ENCODE assay signal across 8 cellular contexts in the genomic region with DNA sequence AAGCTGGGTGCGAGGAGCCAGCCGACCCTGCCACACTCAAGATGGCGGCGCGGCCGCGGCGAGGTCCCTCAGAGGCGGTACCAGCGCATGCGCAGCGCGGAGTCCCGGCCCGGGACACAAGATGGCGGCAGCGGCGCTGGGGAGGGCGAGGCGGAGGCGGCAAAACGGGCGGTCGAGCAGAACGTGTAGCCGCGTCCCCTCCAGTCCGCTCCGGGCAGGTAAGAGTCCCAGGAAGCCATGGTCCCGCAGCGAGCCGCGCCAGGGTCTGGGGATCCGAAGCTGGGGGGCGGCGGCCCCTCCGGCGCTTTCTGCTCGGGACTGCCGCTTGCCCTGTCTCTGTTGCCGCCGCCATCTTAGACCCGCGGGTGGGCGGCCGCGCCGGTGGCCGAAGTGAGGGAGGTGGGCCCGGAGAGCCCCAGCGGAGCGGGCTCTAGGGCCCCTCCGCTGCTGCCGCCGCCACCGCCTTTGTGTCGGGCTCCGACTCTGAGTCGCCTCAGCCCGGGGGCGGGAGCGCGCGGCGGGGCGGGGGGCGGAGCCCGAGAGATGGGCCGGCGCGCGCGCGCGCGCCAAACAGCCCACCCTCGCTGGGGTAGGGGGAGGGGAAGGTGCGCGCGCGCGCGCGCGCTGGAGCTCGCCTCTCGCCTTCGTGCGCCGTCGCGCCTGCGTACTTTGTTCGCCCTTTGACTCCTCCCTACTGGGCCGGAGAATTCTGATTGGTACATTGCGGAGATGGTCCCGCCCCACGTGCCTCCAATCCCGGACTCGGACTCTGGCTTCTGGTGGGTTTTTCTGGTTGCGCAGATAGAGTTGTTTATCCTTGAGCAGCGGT. TPM values are rescaled to one million over a fixed set of nuclear protein-coding genes. Genes with fewer than 3 reads are reported as not detected.
DNase-seq lines count a peak whose midpoint lies in the region; ATAC-seq, FAIRE-seq and TF ChIP-seq lines count a peak whose summit lies in the region.

A gene (plus strand): TSS at position 97 of the 829 bp plus-strand sequence. CDS start 4,317 bp downstream, outside the sequence.

- DNase-seq in NCI-H1930 (lab: John Stamatoyannopoulos, UW) (peak; percentile 98 to 99), anterior cingulate cortex (lab: John Stamatoyannopoulos, UW) (peak; percentile 74 to 98 (median 96)), left ventricle myocardium superior (peak; percentile 99), pulmonary artery endothelial cell (ENCODE audit: low read depth, low spot score) (peak; percentile 83), urothelium cell line (ENCODE audit: low spot score) (peak; percentile 99)

- TF ChIP-seq POLR2A in GM18505 (IDR thresholded peaks at IDR 0.05; ENCODE audit: borderline replicate concordance, extremely low read depth, insufficient read depth, insufficient read length), result peak; percentile 94

- ATAC-seq in GM18505 (IDR thresholded peaks at IDR 0.05; ENCODE audit: unreplicated experiment), result peak; percentile 69
- ATAC-seq in HG02973 (IDR thresholded peaks at IDR 0.05; ENCODE audit: unreplicated experiment), result peak; percentile 72
- peak; percentile 89 for ATAC-seq in left ventricle myocardium superior

- intact Hi-C loops in T-helper 2 cell treated with Interferon-gamma antibody and Interleukin-4, amounts not matched to agents 100 ng/mL and 5 ng/mL, for 36 hours (cut with micrococcal nuclease), result loop anchor here (1.0 to 5.0 kb wide), 7 partner anchors 24 to 136 kb away; a partner anchor contains a TSS
- intact Hi-C loops in left ventricle myocardium superior (cut with micrococcal nuclease), result no loop called here

- peak; percentile 61 for FAIRE-seq in urothelium cell line (lab: Jason Lieb, UNC)

RNA-seq across cellular contexts. Expression of the gene that starts here (rescaled TPM):
- total RNA-seq in T-helper 2 cell treated with Interferon-gamma antibody and Interleukin-4, amounts not matched to agents 100 ng/mL and 5 ng/mL, for 36 hours, result 37.1 and 38.3 TPM in 2 replicates
- total RNA-seq in left ventricle myocardium superior (26.2 TPM), pulmonary artery endothelial cell (8.8 and 9.3 TPM in 2 replicates)

Comparison
In these comparisons a context has a peak if more than half of its experiments do, and no peak if none do; other contexts are left out.
1. Peak in every context shown above with its lines: DNase-seq and ATAC-seq.